In the genomic region with DNA sequence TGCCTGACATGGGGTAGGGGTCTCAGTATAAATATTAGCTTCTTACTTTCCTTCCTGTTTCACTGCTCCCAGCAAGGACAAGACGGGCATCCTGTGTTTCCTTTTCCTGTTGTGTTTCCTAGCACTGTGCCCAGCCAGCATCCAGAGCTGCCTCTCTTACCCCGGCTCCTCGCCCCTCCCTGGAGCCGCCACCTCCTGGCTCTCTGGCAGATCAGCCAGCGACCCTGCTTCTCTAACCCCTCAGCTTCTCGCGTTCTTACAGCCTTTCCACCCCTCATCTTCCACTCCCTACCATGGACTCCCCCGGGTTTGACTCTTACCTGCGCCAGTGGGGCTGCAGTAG, we compare ENCODE assay signal across 12 cellular contexts. TPM values are rescaled to one million over a fixed set of nuclear protein-coding genes. Genes with fewer than 3 reads are reported as not detected.
DNase-seq lines count a peak whose midpoint lies in the region; ATAC-seq lines count a peak whose summit lies in the region.
"Had no signal": no experiment of that assay in that cellular context is flagged by ENCODE, and none has a peak within 500 bp of the region (broad histone marks: within the 10 kb centered on the region; RNA-seq: fewer than 3 reads in every experiment).

No MANE protein-coding gene starts in this region.

- intact Hi-C loops in activated CD4-positive, alpha-beta T cell treated with anti-CD3 and anti-CD28 coated beads for 36 hours (cut with DNase I, micrococcal nuclease), result loop anchor here in 1 of 2 experiments (5.0 to 10.0 kb wide), 2 partner anchors 145 to 883 kb away; a partner anchor contains a TSS

- H3K4me3 Mint-ChIP-seq in activated CD4-positive, alpha-beta T cell treated with anti-CD3 and anti-CD28 coated beads for 36 hours, result no peak overlapping the region
- no peak overlapping the region for H3K4me3 Mint-ChIP-seq in memory B cell

- DNase-seq in activated CD4-positive, alpha-beta T cell treated with anti-CD3 and anti-CD28 coated beads for 36 hours, result no peak
- DNase-seq in activated CD4-positive, alpha-beta T cell treated with anti-CD3 and anti-CD28 coated beads, Interleukin-2, amount 50 U/mL, for 4 hours, result no peak
- DNase-seq in activated naive CD4-positive, alpha-beta T cell treated with anti-CD3 and anti-CD28 coated beads, Interleukin-2, amount 50 U/mL, for 72 hours (ENCODE audit: low spot score in 2 of 2), result no peak
- DNase-seq in memory B cell (ENCODE audit: low spot score in 2 of 2) (no peak), T1000 (lab: John Stamatoyannopoulos, UW) (no peak)
- DNase-seq: GDM1, NCI-H2171, SIG-M5 had no signal

- peaks cover 0 to 36% (median 25%) of the 10 kb centered on the region in 5 donors for H3K36me3 ChIP-seq in subcutaneous abdominal adipose tissue (ENCODE audit: control insufficient read depth in 5 of 5, insufficient read depth in 5 of 5, low read length in 5 of 5)

- no peaks in the 10 kb centered on the region for H3K27me3 Mint-ChIP-seq in activated CD4-positive, alpha-beta T cell treated with anti-CD3 and anti-CD28 coated beads for 36 hours
- no peaks in the 10 kb centered on the region for H3K27me3 Mint-ChIP-seq in memory B cell

- POLR2A ChIA-PET in activated CD4-positive, alpha-beta T cell treated with anti-CD3 and anti-CD28 coated beads for 36 hours (lab: Charles Lee), result interaction anchor here (2.3 kb wide), 1 partner anchor 31 kb away, joined by 16 read pairs; no protein-coding TSS in a partner anchor

- H3K27ac ChIP-seq in subcutaneous abdominal adipose tissue (ENCODE audit: low read depth, low read length), result no peak overlapping the region

- ATAC-seq in activated CD4-positive, alpha-beta T cell treated with anti-CD3 and anti-CD28 coated beads for 36 hours, result no peak
- ATAC-seq in activated naive CD4-positive, alpha-beta T cell treated with anti-CD3 and anti-CD28 coated beads, Interleukin-2, amount 50 U/mL, for 72 hours, result no peak
- ATAC-seq in memory B cell (ENCODE audit: low read depth), result no peak
- ATAC-seq in HG03432 (IDR thresholded peaks at IDR 0.05; ENCODE audit: unreplicated experiment), result no peak
- ATAC-seq in GM21576 (IDR thresholded peaks at IDR 0.05; ENCODE audit: unreplicated experiment), result no peak

- no peaks in the 10 kb centered on the region for H3K9me3 Mint-ChIP-seq in activated CD4-positive, alpha-beta T cell treated with anti-CD3 and anti-CD28 coated beads for 36 hours (ENCODE audit: low read depth)
- H3K9me3 Mint-ChIP-seq in activated naive CD4-positive, alpha-beta T cell treated with anti-CD3 and anti-CD28 coated beads, Interleukin-2, amount 50 U/mL, for 72 hours, result no peaks in the 10 kb centered on the region
- no peaks in the 10 kb centered on the region for H3K9me3 Mint-ChIP-seq in memory B cell

- H3K27ac Mint-ChIP-seq in activated CD4-positive, alpha-beta T cell treated with anti-CD3 and anti-CD28 coated beads for 36 hours, result peak overlapping the region; percentile 94
- peak overlapping the region; percentile 97 to 100 for H3K27ac Mint-ChIP-seq in activated naive CD4-positive, alpha-beta T cell treated with anti-CD3 and anti-CD28 coated beads, Interleukin-2, amount 50 U/mL, for 72 hours
- peak overlapping the region; percentile 94 for H3K27ac Mint-ChIP-seq in memory B cell

- peaks cover 79% of the 10 kb centered on the region for H3K4me1 Mint-ChIP-seq in activated CD4-positive, alpha-beta T cell treated with anti-CD3 and anti-CD28 coated beads for 36 hours
- H3K4me1 Mint-ChIP-seq in memory B cell, result peaks cover 52% of the 10 kb centered on the region

- peaks cover 75% of the 10 kb centered on the region for H3K36me3 Mint-ChIP-seq in activated CD4-positive, alpha-beta T cell treated with anti-CD3 and anti-CD28 coated beads for 36 hours (ENCODE audit: low read depth)
- H3K36me3 Mint-ChIP-seq in activated naive CD4-positive, alpha-beta T cell treated with anti-CD3 and anti-CD28 coated beads, Interleukin-2, amount 50 U/mL, for 72 hours, result peaks cover 8 to 31% of the 10 kb centered on the region in 2 donors
- H3K36me3 Mint-ChIP-seq in memory B cell, result peaks cover 8% of the 10 kb centered on the region

- H3K4me1 ChIP-seq in subcutaneous abdominal adipose tissue (ENCODE audit: control insufficient read depth in 5 of 5, insufficient read depth in 5 of 5, low read length in 5 of 5), result peaks cover 32 to 81% (median 80%) of the 10 kb centered on the region in 5 donors

- peak overlapping the region in 1 of 5 donors; percentile 64 for H3K9ac ChIP-seq in subcutaneous abdominal adipose tissue (ENCODE audit: low read length in 5 of 5)

- H3K9me3 ChIP-seq in subcutaneous abdominal adipose tissue (ENCODE audit: control insufficient read depth in 5 of 5, low read length in 5 of 5), result no peaks in the 10 kb centered on the region
- H3K9me3 ChIP-seq: A549 had no signal

- H3K27me3 ChIP-seq in subcutaneous abdominal adipose tissue (ENCODE audit: control insufficient read depth in 5 of 5, insufficient read depth in 4 of 5, low read length in 5 of 5), result no peaks in the 10 kb centered on the region

- H3K4me3 ChIP-seq in subcutaneous abdominal adipose tissue (ENCODE audit: low read depth in 1 of 5, low read length in 5 of 5), result peak overlapping the region in 3 of 5 donors; percentile 4 to 24 (median 9)
- H3K4me3 ChIP-seq: A549 had no signal

- CTCF ChIA-PET in activated CD4-positive, alpha-beta T cell treated with anti-CD3 and anti-CD28 coated beads for 36 hours (lab: Charles Lee), result interaction anchor here (0.6 to 7.2 kb wide), 22 partner anchors 8 to 1116 kb away, joined by 3 to 71 read pairs (median 5); a partner anchor contains a TSS

RNA-seq across cellular contexts. Expression of a gene that starts 17.8 kb away (rescaled TPM):
- 100 to 1,000 TPM; 331 to 385 TPM for total RNA-seq in activated CD4-positive, alpha-beta T cell treated with anti-CD3 and anti-CD28 coated beads for 36 hours
- 100 to 1,000 TPM; 285 to 334 TPM for total RNA-seq in activated naive CD4-positive, alpha-beta T cell treated with anti-CD3 and anti-CD28 coated beads, Interleukin-2, amount 50 U/mL, for 72 hours

RNA-seq across cellular contexts. Expression of a gene that starts 28.8 kb away (rescaled TPM):
- 1 to 10 TPM; 5.9 to 8.5 TPM for total RNA-seq in activated CD4-positive, alpha-beta T cell treated with anti-CD3 and anti-CD28 coated beads for 36 hours
- 1 to 10 TPM; 5.2 to 7.4 TPM for total RNA-seq in activated naive CD4-positive, alpha-beta T cell treated with anti-CD3 and anti-CD28 coated beads, Interleukin-2, amount 50 U/mL, for 72 hours

RNA-seq across cellular contexts. Expression of a gene that starts 43.2 kb away (rescaled TPM):
- under 1 TPM; 0.43 to 0.83 TPM for total RNA-seq in activated CD4-positive, alpha-beta T cell treated with anti-CD3 and anti-CD28 coated beads for 36 hours
- 1 to 10 TPM; 1.1 to 2.7 TPM for total RNA-seq in activated naive CD4-positive, alpha-beta T cell treated with anti-CD3 and anti-CD28 coated beads, Interleukin-2, amount 50 U/mL, for 72 hours
